In the genomic region with DNA sequence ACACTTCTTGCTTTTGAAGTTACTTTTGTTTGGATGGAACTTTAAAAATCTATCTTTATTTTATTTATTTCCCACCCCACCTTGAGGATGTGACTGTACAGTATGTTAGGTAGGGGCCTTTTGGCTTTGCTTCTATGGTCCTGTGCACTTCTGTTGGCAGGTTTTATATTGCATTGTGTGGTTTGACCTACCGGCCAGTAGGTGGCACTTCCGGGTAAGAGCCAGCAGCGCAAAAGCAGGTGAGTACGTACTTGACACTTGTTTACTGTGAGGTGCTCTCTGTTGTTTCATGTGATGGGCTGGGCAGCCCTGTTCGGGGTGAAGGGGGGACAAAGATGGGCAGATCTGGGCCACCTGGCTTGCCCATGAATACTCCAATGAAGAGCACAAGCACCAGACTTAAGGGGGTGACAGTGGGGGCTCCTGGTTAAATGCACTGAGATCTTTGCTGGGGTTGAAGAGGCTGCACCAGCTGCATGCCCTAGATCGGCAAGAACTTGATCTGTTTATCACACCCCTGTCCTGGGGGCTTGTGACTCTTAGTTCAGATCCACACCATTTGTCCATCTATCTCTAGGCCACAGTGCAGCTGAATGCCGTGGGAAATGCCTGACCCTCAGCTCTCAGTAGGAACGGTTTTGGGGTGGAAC, we compare ENCODE assay signal across 8 cellular contexts.
DNase-seq lines count a peak whose midpoint lies in the region; ATAC-seq, FAIRE-seq and TF ChIP-seq lines count a peak whose summit lies in the region.

No MANE protein-coding gene starts in this region.

- no peak for FAIRE-seq in D721Med (lab: Jason Lieb, UNC)

- DNase-seq in D721Med (ENCODE audit: insufficient read length, low spot score) (peak; percentile 9), left lobe of liver (ENCODE audit: low spot score) (no peak), KG1 (lab: John Stamatoyannopoulos, UW) (no peak), NCI-H446 (lab: John Stamatoyannopoulos, UW) (no peak)
- no peak for DNase-seq in stimulated activated CD4-positive, alpha-beta T cell treated with anti-CD3 and anti-CD28 coated beads, Interleukin-4, amount 100 ng/mL, for 4 hours

- peak; percentile 91 for ATAC-seq in GM19467 (IDR thresholded peaks at IDR 0.05; ENCODE audit: unreplicated experiment)
- peak; percentile 96 for ATAC-seq in HG03442 (IDR thresholded peaks at IDR 0.05; ENCODE audit: unreplicated experiment)
- ATAC-seq in SK-N-SH treated with all-trans-retinoic acid at 6 μM for 48 hours: peak; percentile 78
- peak; percentile 86 for ATAC-seq in left lobe of liver

- TF ChIP-seq CTCF in D721Med (IDR thresholded peaks at IDR 0.05; ENCODE audit: insufficient read depth, missing control alignments): peak; percentile 50

TF ChIP-seq in SK-N-SH treated with all-trans-retinoic acid at 6 μM for 48 hours, 23 proteins besides CTCF, POLR2A, EP300 and RAD21:
- TF ChIP-seq OSR1 (CRISPR knock-in tag; IDR thresholded peaks at IDR 0.05) (no peak), ZC3H10 (CRISPR knock-in tag; IDR thresholded peaks at IDR 0.05) (no peak), RARB (CRISPR knock-in tag; IDR thresholded peaks at IDR 0.05) (no peak), ZNF8 (CRISPR knock-in tag; IDR thresholded peaks at IDR 0.05) (no peak), TCF4 (CRISPR knock-in tag; IDR thresholded peaks at IDR 0.05; ENCODE audit: borderline replicate concordance) (no peak), PPARA (CRISPR knock-in tag; IDR thresholded peaks at IDR 0.05; ENCODE audit: borderline replicate concordance) (no peak)
- TF ChIP-seq, protein P1, sequence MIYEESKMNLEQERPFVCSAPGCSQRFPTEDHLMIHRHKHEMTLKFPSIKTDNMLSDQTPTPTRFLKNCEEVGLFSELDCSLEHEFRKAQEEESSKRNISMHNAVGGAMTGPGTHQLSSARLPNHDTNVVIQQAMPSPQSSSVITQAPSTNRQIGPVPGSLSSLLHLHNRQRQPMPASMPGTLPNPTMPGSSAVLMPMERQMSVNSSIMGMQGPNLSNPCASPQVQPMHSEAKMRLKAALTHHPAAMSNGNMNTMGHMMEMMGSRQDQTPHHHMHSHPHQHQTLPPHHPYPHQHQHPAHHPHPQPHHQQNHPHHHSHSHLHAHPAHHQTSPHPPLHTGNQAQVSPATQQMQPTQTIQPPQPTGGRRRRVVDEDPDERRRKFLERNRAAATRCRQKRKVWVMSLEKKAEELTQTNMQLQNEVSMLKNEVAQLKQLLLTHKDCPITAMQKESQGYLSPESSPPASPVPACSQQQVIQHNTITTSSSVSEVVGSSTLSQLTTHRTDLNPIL (CRISPR knock-in tag; IDR thresholded peaks at IDR 0.05; ENCODE audit: low read depth): no peak
- TF ChIP-seq, protein P2, sequence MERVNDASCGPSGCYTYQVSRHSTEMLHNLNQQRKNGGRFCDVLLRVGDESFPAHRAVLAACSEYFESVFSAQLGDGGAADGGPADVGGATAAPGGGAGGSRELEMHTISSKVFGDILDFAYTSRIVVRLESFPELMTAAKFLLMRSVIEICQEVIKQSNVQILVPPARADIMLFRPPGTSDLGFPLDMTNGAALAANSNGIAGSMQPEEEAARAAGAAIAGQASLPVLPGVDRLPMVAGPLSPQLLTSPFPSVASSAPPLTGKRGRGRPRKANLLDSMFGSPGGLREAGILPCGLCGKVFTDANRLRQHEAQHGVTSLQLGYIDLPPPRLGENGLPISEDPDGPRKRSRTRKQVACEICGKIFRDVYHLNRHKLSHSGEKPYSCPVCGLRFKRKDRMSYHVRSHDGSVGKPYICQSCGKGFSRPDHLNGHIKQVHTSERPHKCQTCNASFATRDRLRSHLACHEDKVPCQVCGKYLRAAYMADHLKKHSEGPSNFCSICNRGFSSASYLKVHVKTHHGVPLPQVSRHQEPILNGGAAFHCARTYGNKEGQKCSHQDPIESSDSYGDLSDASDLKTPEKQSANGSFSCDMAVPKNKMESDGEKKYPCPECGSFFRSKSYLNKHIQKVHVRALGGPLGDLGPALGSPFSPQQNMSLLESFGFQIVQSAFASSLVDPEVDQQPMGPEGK (CRISPR knock-in tag; IDR thresholded peaks at IDR 0.05; ENCODE audit: borderline replicate concordance): no peak
TF ChIP-seq in SK-N-SH treated with all-trans-retinoic acid at 6 μM for 48 hours: peak in this region for 0.
